17 cellular contexts compared by ENCODE assay signal in the genomic region with DNA sequence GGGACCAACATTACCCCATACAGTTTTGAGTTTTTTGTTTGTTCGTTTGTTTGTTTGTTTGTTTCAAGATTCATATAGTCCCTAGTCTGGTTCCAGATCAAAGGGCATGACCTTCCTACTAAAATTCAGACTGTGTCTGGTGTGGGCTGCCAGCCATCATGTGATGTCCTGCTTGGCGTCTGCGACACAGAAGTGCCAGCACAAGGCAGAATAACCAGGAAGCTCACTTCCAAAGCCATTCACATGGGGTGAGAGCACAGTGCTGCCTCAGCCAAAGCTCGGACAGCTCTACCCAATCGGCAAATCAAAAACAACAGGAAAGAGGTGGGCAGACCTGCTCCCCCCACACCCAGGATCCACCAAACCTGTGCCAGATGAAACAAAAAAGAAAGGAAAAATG.
DNase-seq lines count a peak whose midpoint lies in the region; ATAC-seq, FAIRE-seq and TF ChIP-seq lines count a peak whose summit lies in the region.
"Had no signal": no experiment of that assay in that cellular context is flagged by ENCODE, and none has a peak within 500 bp of the region (broad histone marks: within the 10 kb centered on the region; RNA-seq: fewer than 3 reads in every experiment).

No MANE protein-coding gene starts in this region.

- H3K36me3 ChIP-seq in right lobe of liver (no peaks in the 10 kb centered on the region), HepG2 (replicated peaks in 1 of 2; ENCODE audit: control insufficient read depth in 1 of 2, insufficient read depth in 2 of 2, low read length in 2 of 2) (no peaks in the 10 kb centered on the region), neuronal stem cell (replicated peaks in 1 of 2; ENCODE audit: control insufficient read depth in 2 of 2, insufficient read depth in 2 of 2, low read length in 2 of 2) (no peaks in the 10 kb centered on the region)
- H3K36me3 ChIP-seq: BLaER1 treated with 17β-estradiol and CSF1 and Interleukin-3, amounts not matched to agents 10 nM and 100 nM had no signal

- 50% methylated on average over 4 of the region's 5 CpGs for WGBS in right lobe of liver (ENCODE audit: insufficient coverage, low coverage, low lambda C conversion rate, missing lambda C conversion rate)
- 79% methylated on average over 5 of the region's 5 CpGs for WGBS in HepG2 (ENCODE audit: low lambda C conversion rate)
- WGBS in neuronal stem cell (ENCODE audit: extremely low coverage in 2 of 2, insufficient read length in 2 of 2, insufficient replicate concordance in 1 of 2), 2 donors, result no CpG with 5 or more reads among the region's 5 CpGs

- no peak overlapping the region for H2BK120ac ChIP-seq in neuronal stem cell (ENCODE audit: low read depth, low read length)

- H3K79me2 ChIP-seq in HepG2 (ENCODE audit: insufficient read depth, low read length), result no peaks in the 10 kb centered on the region

- in situ Hi-C loops in HepG2 (cut with HindIII; ENCODE audit: extremely low pct_ligation_motif_present, low pct_unique_long_range_greater_than_20kb), result loop anchor here (10.0 kb wide), 2 partner anchors 147 to 263 kb away; partner anchors contain the start of gene THBS1

- no peak overlapping the region for H2AK5ac ChIP-seq in neuronal stem cell (ENCODE audit: low read depth, low read length)

- no peak for TF ChIP-seq RAD21 in HepG2 (CRISPR knock-in tag; IDR thresholded peaks at IDR 0.05)

- H3K4me3 ChIP-seq in right lobe of liver, result no peak overlapping the region
- no peak overlapping the region for H3K4me3 ChIP-seq in HepG2 (replicated peaks in 1 of 3; ENCODE audit: insufficient read depth in 1 of 3, low read depth in 2 of 3, low read length in 3 of 3)
- no peak overlapping the region for H3K4me3 ChIP-seq in neuronal stem cell (ENCODE audit: low read length in 2 of 2)
- H3K4me3 ChIP-seq: BLaER1 treated with 17β-estradiol and CSF1 and Interleukin-3, amounts not matched to agents 10 nM and 100 nM; PC-9 had no signal

- no peak overlapping the region for H2BK15ac ChIP-seq in neuronal stem cell (ENCODE audit: low read length)

- peak in 2 of 3 donors; percentile 40 to 58 for DNase-seq in right lobe of liver
- DNase-seq in HepG2 (ENCODE audit: low spot score), result no peak
- DNase-seq in left cardiac atrium, result peak; percentile 54
- no peak for DNase-seq in neuronal stem cell (ENCODE audit: low spot score)
- DNase-seq in GM19239 (ENCODE audit: insufficient read length, low spot score), result no peak
- no peak for DNase-seq in dermis blood vessel endothelial cell
- DNase-seq in NCI-H146 treated with DMSO at 0.1 percent for 48 hours (lab: John Stamatoyannopoulos, UW; ENCODE audit: unreplicated experiment), result no peak
- DNase-seq in activated CD4-positive, alpha-beta T cell treated with anti-CD3 and anti-CD28 coated beads, Interleukin-2, amount 50 U/mL, for 1 hour, result no peak
- DNase-seq: DMS153, EL, KG1, NCI-H1092 treated with DMSO at 0.1 percent for 48 hours, NCI-H1694 treated with DMSO at 0.1 percent for 48 hours, NCI-H446, PC-9 had no signal

- no peak for TF ChIP-seq CTCF in right lobe of liver (IDR thresholded peaks at IDR 0.05)
- no peak for TF ChIP-seq CTCF in HepG2 (CRISPR knock-in tag; IDR thresholded peaks at IDR 0.05)

- no TSS peak for BruUV-seq in HepG2 (replicated peaks; lab: Mats Ljungman, UMichigan)

- CTCF ChIA-PET in HepG2 (lab: Yijun Ruan, JAX; ENCODE audit: low intra/inter-chr PET ratio, low total read pairs), result no interaction called here

- TF ChIP-seq POLR2A in right lobe of liver (IDR thresholded peaks at IDR 0.05) (no peak), HepG2 (IDR thresholded peaks at IDR 0.05; ENCODE audit: insufficient read depth in 1 of 2, low read depth in 2 of 2, low read length in 2 of 2) (no peak)

- no peak overlapping the region for H3K9ac ChIP-seq in HepG2 (ENCODE audit: insufficient read depth, low read depth, low read length)
- no peak overlapping the region for H3K9ac ChIP-seq in neuronal stem cell (ENCODE audit: low read depth, low read length, poor library complexity)

- H3K27ac ChIP-seq in right lobe of liver (no peak overlapping the region), HepG2 (ENCODE audit: extremely low read length, insufficient read depth, low read length) (no peak overlapping the region), neuronal stem cell (replicated peaks; ENCODE audit: low read length) (no peak overlapping the region)
- H3K27ac ChIP-seq: PC-9 had no signal

- no peak for FAIRE-seq in HepG2 (lab: Jason Lieb, UNC)
- FAIRE-seq in GM19239 (lab: Jason Lieb, UNC), result no peak
- FAIRE-seq: HTR-8/SVneo had no signal

- peak overlapping the region; percentile 94 for H3K14ac ChIP-seq in neuronal stem cell (ENCODE audit: low read length)

- no peak overlapping the region for H2BK12ac ChIP-seq in neuronal stem cell (ENCODE audit: low read length)

- no peak overlapping the region for H2BK5ac ChIP-seq in neuronal stem cell (ENCODE audit: low read length)

- H3K4me1 ChIP-seq in right lobe of liver (peaks cover 0 to 12% (median 0%) of the 10 kb centered on the region in 4 donors), HepG2 (ENCODE audit: insufficient read depth, low read length) (peaks cover 47% of the 10 kb centered on the region), neuronal stem cell (ENCODE audit: control insufficient read depth in 2 of 2, insufficient read depth in 1 of 2, low read depth in 1 of 2, low read length in 2 of 2) (peaks cover 0 to 8% of the 10 kb centered on the region in 2 donors)

- no peaks in the 10 kb centered on the region for H4K20me1 ChIP-seq in HepG2 (ENCODE audit: insufficient read depth, low read length)
- H4K20me1 ChIP-seq: BLaER1 treated with 17β-estradiol and CSF1 and Interleukin-3, amounts not matched to agents 10 nM and 100 nM had no signal

- H2AFZ ChIP-seq in HepG2 (ENCODE audit: low read length), result no peak overlapping the region
- no peak overlapping the region for H2AFZ ChIP-seq in neuronal stem cell (ENCODE audit: low read length)
- H2AFZ ChIP-seq: PC-9 had no signal

- H3K18ac ChIP-seq in neuronal stem cell (ENCODE audit: low read length), result peak overlapping the region; percentile 79

- H3K4me2 ChIP-seq in HepG2 (ENCODE audit: low read depth, low read length) (no peak overlapping the region), neuronal stem cell (ENCODE audit: insufficient read depth, low read length, poor library complexity, severe bottlenecking) (no peak overlapping the region)
- H3K4me2 ChIP-seq: PC-9 had no signal

- H3K23ac ChIP-seq in neuronal stem cell (ENCODE audit: low read depth, low read length, poor library complexity), result no peak overlapping the region

- H3K27me3 ChIP-seq in right lobe of liver (no peaks in the 10 kb centered on the region), HepG2 (ENCODE audit: control insufficient read depth in 1 of 2, insufficient read depth in 2 of 2, low read length in 2 of 2) (no peaks in the 10 kb centered on the region), neuronal stem cell (ENCODE audit: control insufficient read depth in 3 of 3, insufficient read depth in 3 of 3, low read depth in 1 of 3, low read length in 3 of 3) (no peaks in the 10 kb centered on the region)

- no peak overlapping the region for H4K8ac ChIP-seq in neuronal stem cell (ENCODE audit: low read depth, low read length)

- TF ChIP-seq EP300 in HepG2 (IDR thresholded peaks at IDR 0.05; ENCODE audit: low read depth in 2 of 2, low read length in 2 of 2) (no peak), HepG2 (CRISPR knock-in tag; IDR thresholded peaks at IDR 0.05; ENCODE audit: borderline replicate concordance) (no peak)

- peak in 3 of 4 donors; percentile 56 to 72 (median 65) for ATAC-seq in right lobe of liver
- ATAC-seq in HepG2, result no peak
- ATAC-seq in left cardiac atrium, result peak; percentile 53 to 70

- intact Hi-C loops in right lobe of liver (cut with DNase I), result no loop called here
- intact Hi-C loops in HepG2 (cut with micrococcal nuclease; ENCODE audit: unreplicated experiment), result loop anchor here (5.0 to 10.0 kb wide), 4 partner anchors 76 to 311 kb away; no protein-coding TSS in a partner anchor
- intact Hi-C loops in left cardiac atrium (cut with DNase I), result loop anchor here in 1 of 2 donors (5.0 to 10.0 kb wide), 3 partner anchors 83 to 223 kb away; partner anchors contain the start of gene THBS1

- no peak overlapping the region for H3K4ac ChIP-seq in neuronal stem cell (ENCODE audit: low read length)

- no peaks in the 10 kb centered on the region for H3K79me1 ChIP-seq in neuronal stem cell (ENCODE audit: low read depth, low read length)

- no peak overlapping the region for H4K91ac ChIP-seq in neuronal stem cell (ENCODE audit: low read depth, low read length, poor library complexity)

- H3K9me3 ChIP-seq in right lobe of liver, result no peaks in the 10 kb centered on the region
- H3K9me3 ChIP-seq in HepG2 (ENCODE audit: low read length), result no peaks in the 10 kb centered on the region
- H3K9me3 ChIP-seq in neuronal stem cell (replicated peaks in 1 of 2; ENCODE audit: control insufficient read depth in 2 of 2, insufficient read depth in 1 of 2, low read depth in 1 of 2, low read length in 2 of 2), result no peaks in the 10 kb centered on the region
- H3K9me3 ChIP-seq: BLaER1 treated with 17β-estradiol and CSF1 and Interleukin-3, amounts not matched to agents 10 nM and 100 nM had no signal

- POLR2A ChIA-PET in HepG2 (lab: Yijun Ruan, JAX), result no interaction called here

TF ChIP-seq in HepG2, 621 proteins besides CTCF, POLR2A, EP300 and RAD21:
- TF ChIP-seq ZNF441 (CRISPR knock-in tag; IDR thresholded peaks at IDR 0.05; ENCODE audit: borderline replicate concordance) (no peak), NR2F6 (IDR thresholded peaks at IDR 0.05) (no peak), NR2F6 (CRISPR knock-in tag; IDR thresholded peaks at IDR 0.05) (no peak), ATM (IDR thresholded peaks at IDR 0.05; ENCODE audit: borderline replicate concordance) (no peak)

Comparison
In these comparisons a context has a peak if more than half of its experiments do, and no peak if none do; other contexts are left out.
1. DNase-seq: peak in right lobe of liver (2 of 3) and left cardiac atrium (single experiment); none in HepG2 (single experiment), neuronal stem cell (single experiment), GM19239 (single experiment), dermis blood vessel endothelial cell (single experiment), NCI-H146 treated with DMSO at 0.1 percent for 48 hours (single experiment) and activated CD4-positive, alpha-beta T cell treated with anti-CD3 and anti-CD28 coated beads, Interleukin-2, amount 50 U/mL, for 1 hour (single experiment).